In the genomic region with DNA sequence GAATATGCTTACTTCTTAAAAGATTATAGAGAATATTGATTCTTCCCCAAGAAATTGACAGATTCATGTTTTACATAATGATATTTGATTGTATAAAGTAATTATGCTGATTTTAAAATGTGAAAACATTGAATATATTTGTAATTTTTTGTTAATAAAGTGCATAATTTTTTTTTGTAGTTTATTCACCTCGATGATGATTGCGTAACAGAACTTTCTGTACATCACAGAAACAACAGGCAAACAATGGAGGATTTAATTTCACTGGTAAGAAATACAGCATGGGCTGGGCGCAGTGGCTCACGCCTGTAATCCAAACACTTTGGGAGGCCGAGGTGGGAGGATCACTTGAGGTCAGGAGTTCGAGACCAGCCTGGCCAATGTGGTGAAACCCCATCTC, we compare ENCODE assay signal across 32 cellular contexts.
"Had no signal": no experiment of that assay in that cellular context is flagged by ENCODE, and none has a peak within 500 bp of the region (broad histone marks: within the 10 kb centered on the region; RNA-seq: fewer than 3 reads in every experiment).

No MANE protein-coding gene starts in this region.

- ATAC-seq: activated CD8-positive, alpha-beta T cell treated with anti-CD3 and anti-CD28 coated beads for 36 hours; activated naive CD8-positive, alpha-beta T cell treated with anti-CD3 and anti-CD28 coated beads, Interleukin-2, amount 50 U/mL, for 24 hours; activated T-cell treated with anti-CD3 and anti-CD28 coated beads, Interleukin-2, amount 50 U/mL, for 4 hours; activated T-cell treated with anti-CD3 and anti-CD28 coated beads, Interleukin-2, amount 50 U/mL, for 72 hours; activated T-helper 17 cell treated with anti-CD3 and anti-CD28 coated beads, Interleukin-2, amount 50 U/mL, for 72 hours had no signal

- DNase-seq: activated B cell treated with CpG ODN at 0.5 μM for 24 hours; activated CD4-positive, alpha-beta memory T cell treated with anti-CD3 and anti-CD28 coated beads for 36 hours; activated CD4-positive, alpha-beta T cell treated with anti-CD3 and anti-CD28 coated beads for 4 hours; activated CD4-positive, alpha-beta T cell treated with anti-CD3 and anti-CD28 coated beads, Interleukin-2, amount 10 ng/mL, durations not matched to agents 24 days and 14 days; activated CD4-positive, alpha-beta T cell treated with anti-CD3 and anti-CD28 coated beads, Interleukin-2, amount 50 U/mL, for 1 hour; activated CD4-positive, alpha-beta T cell treated with anti-CD3 and anti-CD28 coated beads, Interleukin-2, amount 50 U/mL, for 4 hours; activated CD4-positive, CD25-positive, alpha-beta regulatory T cell treated with anti-CD3 and anti-CD28 coated beads, Interleukin-2, amount 50 U/mL, for 72 hours; activated CD8-positive, alpha-beta memory T cell treated with anti-CD3 and anti-CD28 coated beads, Interleukin-2, amount 50 U/mL, for 4 hours; activated CD8-positive, alpha-beta T cell treated with anti-CD3 and anti-CD28 coated beads for 36 hours; activated effector memory CD4-positive, alpha-beta T cell treated with anti-CD3 and anti-CD28 coated beads, Interleukin-2, amount 50 U/mL, for 16 hours; activated gamma-delta T cell treated with Interleukin-2 at 50 U/mL for 16 hours; activated naive CD4-positive, alpha-beta T cell treated with anti-CD3 and anti-CD28 coated beads, Interleukin-2, amount 10 ng/mL, durations not matched to agents 7 days and 5 days; activated naive CD4-positive, alpha-beta T cell treated with Interleukin-2 at 50 U/mL for 16 hours; activated naive CD8-positive, alpha-beta T cell treated with anti-CD3 and anti-CD28 coated beads, Interleukin-2, amount 10 ng/mL, durations not matched to agents 7 days and 5 days; activated naive CD8-positive, alpha-beta T cell treated with anti-CD3 and anti-CD28 coated beads, Interleukin-2, amount 50 U/mL, for 24 hours; activated T-cell treated with anti-CD3 and anti-CD28 coated beads for 4 hours; activated T-cell treated with anti-CD3 and anti-CD28 coated beads, Interleukin-2, amount 50 U/mL, for 1 hour; activated T-cell treated with anti-CD3 and anti-CD28 coated beads, Interleukin-2, amount 50 U/mL, for 4 hours; activated T-cell treated with anti-CD3 and anti-CD28 coated beads, Interleukin-2, amount 50 U/mL, for 72 hours; amygdala; anterior cingulate cortex; caudate nucleus; cerebellar nuclear complex; colonic mucosa; T-helper 2 cell; T-helper 9 cell had no signal

- H3K4me1 ChIP-seq: ascending aorta, colonic mucosa had no signal

- H3K9me3 ChIP-seq: ascending aorta, colonic mucosa had no signal

- H3K36me3 ChIP-seq: ascending aorta, cardiac muscle cell, colonic mucosa had no signal

- H3K27me3 ChIP-seq: ascending aorta, cardiac muscle cell, colonic mucosa had no signal

- FAIRE-seq: bronchial epithelial cell, TTC549 had no signal

- H3K4me3 ChIP-seq: ascending aorta, cardiac muscle cell, colonic mucosa had no signal

- H3K27ac ChIP-seq: ascending aorta, cardiac muscle cell, colonic mucosa, VCaP had no signal
